In the genomic region with DNA sequence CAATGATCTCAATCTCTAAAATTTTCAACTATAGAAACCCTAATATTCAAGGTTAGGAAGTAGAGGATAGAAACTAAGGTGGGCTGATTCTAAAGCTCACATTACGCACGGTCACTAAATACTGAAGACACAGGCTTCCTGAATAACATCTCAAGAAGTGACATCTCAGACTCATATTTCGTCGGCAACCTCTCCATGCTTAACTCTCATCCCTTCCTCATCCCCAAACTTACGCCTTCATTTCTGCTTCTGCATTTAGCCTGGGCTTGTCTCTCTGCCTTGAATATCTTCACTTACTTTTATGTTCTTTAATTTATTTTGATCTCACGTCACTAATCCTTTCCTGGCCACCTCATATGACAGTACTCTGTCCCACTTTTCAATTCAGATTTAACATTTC, we compare ENCODE assay signal across 17 cellular contexts.
"Had no signal": no experiment of that assay in that cellular context is flagged by ENCODE, and none has a peak within 500 bp of the region (broad histone marks: within the 10 kb centered on the region; RNA-seq: fewer than 3 reads in every experiment).

No MANE protein-coding gene starts in this region.

- DNase-seq: activated CD4-positive, alpha-beta T cell treated with anti-CD3 and anti-CD28 coated beads, Interleukin-2, amount 10 ng/mL, durations not matched to agents 24 days and 14 days; activated effector memory CD4-positive, alpha-beta T cell treated with Interleukin-2 at 50 U/mL for 16 hours; activated T-cell treated with anti-CD3 and anti-CD28 coated beads for 4 hours; body of pancreas; central memory CD4-positive, alpha-beta T cell; left lung; SIG-M5; stimulated activated CD4-positive, alpha-beta T cell treated with anti-CD3 and anti-CD28 coated beads, Interleukin-2, amount 100 ng/mL, for 48 hours; T-cell; T-helper 9 cell had no signal

- H3K4me3 Mint-ChIP-seq: activated CD4-positive, alpha-beta T cell treated with anti-CD3 and anti-CD28 coated beads, Interleukin-2, amount 10 ng/mL, durations not matched to agents 24 days and 14 days; activated naive CD8-positive, alpha-beta T cell; T-cell had no signal

- H3K4me1 ChIP-seq: body of pancreas, heart left ventricle, left lung, right atrium auricular region had no signal

- H3K27me3 Mint-ChIP-seq: activated CD4-positive, alpha-beta T cell treated with anti-CD3 and anti-CD28 coated beads, Interleukin-2, amount 10 ng/mL, durations not matched to agents 24 days and 14 days; activated naive CD8-positive, alpha-beta T cell; progenitor cell of endocrine pancreas; T-cell had no signal

- H3K9me3 Mint-ChIP-seq: activated CD4-positive, alpha-beta T cell treated with anti-CD3 and anti-CD28 coated beads, Interleukin-2, amount 10 ng/mL, durations not matched to agents 24 days and 14 days; T-cell had no signal

- H3K27me3 ChIP-seq: body of pancreas, heart left ventricle, left lung, right atrium auricular region had no signal

- FAIRE-seq: frontal cortex had no signal

- H3K9me3 ChIP-seq: body of pancreas, heart left ventricle, left lung, right atrium auricular region had no signal

- ATAC-seq: body of pancreas, heart left ventricle, left lung, T-cell had no signal

- H3K27ac ChIP-seq: body of pancreas, coronary artery, heart left ventricle, left lung, right atrium auricular region, skin epidermis had no signal

- H3K27ac Mint-ChIP-seq: T-cell had no signal

- H3K4me3 ChIP-seq: body of pancreas, coronary artery, heart left ventricle, left lung, right atrium auricular region, skin epidermis had no signal
